In genomic region chr3:144590854-144591253, GRCh38 we compare ENCODE assay signal across 12 cellular contexts.
A peak's percentile ranks its signal among the peaks of the same experiment; 100 is the strongest.
DNase-seq lines count a peak whose midpoint lies in the region; ATAC-seq and TF ChIP-seq lines count a peak whose summit lies in the region.
"Had no signal": no experiment of that assay in that cellular context is flagged by ENCODE, and none has a peak within 500 bp of the region (broad histone marks: within the 10 kb centered on the region; RNA-seq: fewer than 3 reads in every experiment).

No MANE protein-coding gene starts in this region.

- no peak overlapping the region for H3K4me3 Mint-ChIP-seq in natural killer cell treated with Interleukin-12 subunit alpha and Interleukin-12 subunit beta and Interleukin-15 and Interleukin-18, amount 100 ng/mL, for 72 hours
- H3K4me3 Mint-ChIP-seq: CD8-positive, alpha-beta memory T cell had no signal

- no peak overlapping the region for H3K9ac ChIP-seq in HUES6 (ENCODE audit: low read length)

- H3K36me3 Mint-ChIP-seq in natural killer cell treated with Interleukin-12 subunit alpha and Interleukin-12 subunit beta and Interleukin-15 and Interleukin-18, amount 100 ng/mL, for 72 hours = no peaks in the 10 kb centered on the region
- H3K36me3 Mint-ChIP-seq: CD8-positive, alpha-beta memory T cell had no signal

- no peaks in the 10 kb centered on the region for H3K27me3 ChIP-seq in HUES6 (ENCODE audit: control insufficient read depth, insufficient read depth, low read length)
- no peaks in the 10 kb centered on the region for H3K27me3 ChIP-seq in kidney epithelial cell (ENCODE audit: control insufficient read depth, insufficient read depth, low read length)

- no peak for ATAC-seq in natural killer cell treated with Interleukin-12 subunit alpha and Interleukin-12 subunit beta and Interleukin-15 and Interleukin-18, amount 100 ng/mL, for 72 hours
- ATAC-seq in HG02610 (IDR thresholded peaks at IDR 0.05; ENCODE audit: unreplicated experiment) = no peak

- DNase-seq in AG08395 (ENCODE audit: low spot score) (peak; percentile 66), brain pericyte (ENCODE audit: low read depth, low spot score) (peak; percentile 43), kidney epithelial cell (ENCODE audit: low read depth) (peak; percentile 19), amygdala (lab: John Stamatoyannopoulos, UW) (no peak), mesenteric fat pad (ENCODE audit: low spot score) (no peak)
- no peak for DNase-seq in natural killer cell treated with Interleukin-12 subunit alpha and Interleukin-12 subunit beta and Interleukin-15 and Interleukin-18, amount 100 ng/mL, for 72 hours (ENCODE audit: low spot score)
- DNase-seq: CD8-positive, alpha-beta memory T cell; GOT3; NCI-H524 had no signal

- H3K27ac ChIP-seq in HUES6 (ENCODE audit: low read depth, low read length) = peak overlapping the region; percentile 66

- TF ChIP-seq CTCF in kidney epithelial cell (IDR thresholded peaks at IDR 0.05; ENCODE audit: insufficient read depth, low read length, poor library complexity, severe bottlenecking) = no peak

- peaks cover 12% of the 10 kb centered on the region for H3K4me1 ChIP-seq in HUES6 (ENCODE audit: control insufficient read depth, insufficient read depth, low read length)

- no peaks in the 10 kb centered on the region for H3K27me3 Mint-ChIP-seq in natural killer cell treated with Interleukin-12 subunit alpha and Interleukin-12 subunit beta and Interleukin-15 and Interleukin-18, amount 100 ng/mL, for 72 hours
- H3K27me3 Mint-ChIP-seq: CD8-positive, alpha-beta memory T cell had no signal

- no peaks in the 10 kb centered on the region for H3K36me3 ChIP-seq in HUES6 (ENCODE audit: control insufficient read depth, insufficient read depth, low read length)
- H3K36me3 ChIP-seq in kidney epithelial cell (ENCODE audit: control insufficient read depth, insufficient read depth, low read length) = no peaks in the 10 kb centered on the region

- no peak overlapping the region for H3K27ac Mint-ChIP-seq in natural killer cell treated with Interleukin-12 subunit alpha and Interleukin-12 subunit beta and Interleukin-15 and Interleukin-18, amount 100 ng/mL, for 72 hours
- H3K27ac Mint-ChIP-seq: CD8-positive, alpha-beta memory T cell had no signal

- no peak overlapping the region for H3K4me3 ChIP-seq in HUES6 (ENCODE audit: low read depth, low read length)
- no peak overlapping the region for H3K4me3 ChIP-seq in kidney epithelial cell (ENCODE audit: low read depth, low read length)
- H3K4me3 ChIP-seq: lung had no signal

- H3K4me1 Mint-ChIP-seq in natural killer cell treated with Interleukin-12 subunit alpha and Interleukin-12 subunit beta and Interleukin-15 and Interleukin-18, amount 100 ng/mL, for 72 hours (ENCODE audit: low read depth in 2 of 2) = no peaks in the 10 kb centered on the region
- H3K4me1 Mint-ChIP-seq: CD8-positive, alpha-beta memory T cell had no signal

- no peaks in the 10 kb centered on the region for H3K9me3 ChIP-seq in HUES6 (ENCODE audit: control insufficient read depth, insufficient read depth, low read depth, low read length)

- peaks cover 6% of the 10 kb centered on the region for H3K9me3 Mint-ChIP-seq in natural killer cell treated with Interleukin-12 subunit alpha and Interleukin-12 subunit beta and Interleukin-15 and Interleukin-18, amount 100 ng/mL, for 72 hours
- H3K9me3 Mint-ChIP-seq: CD8-positive, alpha-beta memory T cell had no signal

Comparison
In these comparisons a context has a peak if more than half of its experiments do, and no peak if none do; other contexts are left out.
1. DNase-seq: peak in AG08395 (single experiment), brain pericyte (single experiment) and kidney epithelial cell (single experiment); none in natural killer cell treated with Interleukin-12 subunit alpha and Interleukin-12 subunit beta and Interleukin-15 and Interleukin-18, amount 100 ng/mL, for 72 hours (single experiment), amygdala (0 of 56) and mesenteric fat pad (single experiment).